In the genomic region with DNA sequence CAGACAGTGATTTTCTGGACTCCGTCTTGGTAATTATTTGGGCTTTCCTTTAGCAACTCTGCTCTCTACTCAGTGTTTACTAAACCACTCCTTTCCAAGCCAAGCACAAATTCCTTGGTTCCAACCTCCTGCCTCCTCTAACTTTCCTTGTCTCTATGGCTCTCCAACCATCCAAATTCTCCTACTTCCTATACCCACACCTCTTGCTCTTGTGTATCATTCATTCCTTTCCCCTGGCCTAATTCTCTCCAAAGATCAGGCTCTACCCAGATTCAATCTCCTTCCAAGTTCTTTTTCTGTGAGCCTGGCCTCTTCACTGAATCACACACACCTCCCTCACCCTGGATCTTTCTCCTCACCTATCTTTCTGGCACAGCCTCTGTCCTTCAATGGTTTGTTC, we compare ENCODE assay signal across 11 cellular contexts. TPM values are rescaled to one million over a fixed set of nuclear protein-coding genes. Genes with fewer than 3 reads are reported as not detected.
DNase-seq lines count a peak whose midpoint lies in the region; ATAC-seq and TF ChIP-seq lines count a peak whose summit lies in the region.
"Had no signal": no experiment of that assay in that cellular context is flagged by ENCODE, and none has a peak within 500 bp of the region (broad histone marks: within the 10 kb centered on the region; RNA-seq: fewer than 3 reads in every experiment).

No MANE protein-coding gene starts in this region.

- H3K9me3 ChIP-seq in SK-N-SH, result no peaks in the 10 kb centered on the region
- no peaks in the 10 kb centered on the region for H3K9me3 ChIP-seq in Panc1 (ENCODE audit: control insufficient read depth, insufficient read depth, low read depth, low read length)
- no peaks in the 10 kb centered on the region for H3K9me3 ChIP-seq in esophagus muscularis mucosa
- H3K9me3 ChIP-seq in gastrocnemius medialis, result no peaks in the 10 kb centered on the region
- H3K9me3 ChIP-seq: tibial nerve had no signal

- no peak for ATAC-seq in SK-N-SH treated with all-trans-retinoic acid at 6 μM for 48 hours
- no peak for ATAC-seq in Panc1
- no peak for ATAC-seq in gastrocnemius medialis
- ATAC-seq in HG03095 (IDR thresholded peaks at IDR 0.05; ENCODE audit: unreplicated experiment), result no peak

- no peaks in the 10 kb centered on the region for H3K9me2 ChIP-seq in SK-N-SH

- WGBS in SK-N-SH (ENCODE audit: low lambda C conversion rate), result 88% methylated on average over 1 of the region's 1 CpG
- 52% methylated on average over 1 of the region's 1 CpG for WGBS in esophagus muscularis mucosa

- TF ChIP-seq POLR2A in esophagus muscularis mucosa (IDR thresholded peaks at IDR 0.05; ENCODE audit: low read depth), result no peak
- no peak for TF ChIP-seq POLR2A in gastrocnemius medialis (IDR thresholded peaks at IDR 0.05)

- H3K9ac ChIP-seq in SK-N-SH, result peak overlapping the region; percentile 65

- POLR2A ChIA-PET in SK-N-SH (lab: Yijun Ruan, JAX) (interaction anchor here (0.6 to 2.3 kb wide), 2 partner anchors 9 to 13 kb away, joined by 4 to 11 read pairs; a partner anchor contains a TSS), Panc1 (lab: Charles Lee) (no interaction called here)

- H3K4me2 ChIP-seq in SK-N-SH, result peak overlapping the region; percentile 86

- H3K27me3 ChIP-seq in SK-N-SH (ENCODE audit: insufficient read depth) (no peaks in the 10 kb centered on the region), Panc1 (ENCODE audit: control insufficient read depth, insufficient read depth, low read length) (no peaks in the 10 kb centered on the region), esophagus muscularis mucosa (peaks cover 0 to 3% (median 0%) of the 10 kb centered on the region in 4 donors), gastrocnemius medialis (no peaks in the 10 kb centered on the region)

- no peaks in the 10 kb centered on the region for H4K20me1 ChIP-seq in SK-N-SH (ENCODE audit: insufficient read depth)

- no peak for TF ChIP-seq RAD21 in SK-N-SH (IDR thresholded peaks at IDR 0.05; ENCODE audit: low read length)

- TF ChIP-seq CTCF in SK-N-SH (IDR thresholded peaks at IDR 0.05), result no peak
- no peak for TF ChIP-seq CTCF in Panc1 (IDR thresholded peaks at IDR 0.05)
- no peak for TF ChIP-seq CTCF in esophagus muscularis mucosa (IDR thresholded peaks at IDR 0.05)
- TF ChIP-seq CTCF in gastrocnemius medialis (IDR thresholded peaks at IDR 0.05 in 4 of 5, conservative IDR thresholded peaks at IDR 0.05 in 1 of 5), result no peak

- H2AFZ ChIP-seq in SK-N-SH (ENCODE audit: low read depth), result no peak overlapping the region

- TF ChIP-seq EP300 in SK-N-SH (IDR thresholded peaks at IDR 0.05; ENCODE audit: borderline replicate concordance in 1 of 2, low read depth in 1 of 2, low read length in 1 of 2) (no peak), esophagus muscularis mucosa (IDR thresholded peaks at IDR 0.05) (no peak)

- H3K27ac ChIP-seq in SK-N-SH (ENCODE audit: low read depth in 2 of 2, low read length in 1 of 2), result no peak overlapping the region
- peak overlapping the region; percentile 90 for H3K27ac ChIP-seq in Panc1 (ENCODE audit: low read length)
- H3K27ac ChIP-seq in esophagus muscularis mucosa (replicated peaks in 1 of 4), result peak overlapping the region in 3 of 4 donors; percentile 92
- H3K27ac ChIP-seq in gastrocnemius medialis, result peak overlapping the region; percentile 94 to 99 (median 96)

- H3K36me3 ChIP-seq in SK-N-SH (replicated peaks in 1 of 2; ENCODE audit: control insufficient read depth in 1 of 2, insufficient read depth in 2 of 2, low read length in 1 of 2) (peaks cover 5 to 34% of the 10 kb centered on the region in 2 experiments), Panc1 (ENCODE audit: control insufficient read depth, insufficient read depth, low read length) (no peaks in the 10 kb centered on the region; the same call in 1 of the 2 replicates), esophagus muscularis mucosa (peaks cover 8 to 47% (median 41%) of the 10 kb centered on the region in 4 donors), gastrocnemius medialis (peaks cover 0 to 31% of the 10 kb centered on the region in 2 donors)

- in situ Hi-C loops in Panc1 (cut with HindIII; ENCODE audit: low pct_unique_long_range_greater_than_20kb, low sequenced_read_pairs) (no loop called here), gastrocnemius medialis (cut with MboI; ENCODE audit: low sequenced_read_pairs in 4 of 4) (loop anchor here in 1 of 4 donors (25.0 kb wide), 1 partner anchor 291 kb away; a partner anchor contains a TSS)

- no peak for DNase-seq in SK-N-SH
- no peak for DNase-seq in Panc1 (ENCODE audit: low read depth, low spot score)
- DNase-seq in esophagus muscularis mucosa (ENCODE audit: extremely low spot score), result no peak
- no peak for DNase-seq in gastrocnemius medialis
- no peak for DNase-seq in stimulated activated CD4-positive, alpha-beta T cell treated with anti-CD3 and anti-CD28 coated beads, Interleukin-2, amount 100 ng/mL, for 48 hours
- DNase-seq in HuH-7.5 (ENCODE audit: low spot score), result no peak
- DNase-seq: 8988T, NCI-H524 had no signal

- intact Hi-C loops in Panc1 (cut with micrococcal nuclease; ENCODE audit: unreplicated experiment) (no loop called here), esophagus muscularis mucosa (cut with DNase I) (no loop called here), gastrocnemius medialis (cut with DNase I; ENCODE audit: low total_unique reads) (loop anchor here (5.0 kb wide), 1 partner anchor 234 kb away; a partner anchor contains a TSS)

- H3K4me1 ChIP-seq in SK-N-SH (ENCODE audit: control insufficient read depth in 1 of 2, insufficient read depth in 2 of 2, low read depth in 1 of 2, low read length in 1 of 2) (peaks cover 3 to 13% of the 10 kb centered on the region in 2 experiments; a peak in 2 of 4 replicates), Panc1 (ENCODE audit: control insufficient read depth, insufficient read depth, low read length) (peaks cover 7% of the 10 kb centered on the region), esophagus muscularis mucosa (peaks cover 16 to 34% (median 25%) of the 10 kb centered on the region in 4 donors), gastrocnemius medialis (peaks cover 15 to 24% of the 10 kb centered on the region in 2 donors)

- no TSS peak for BruUV-seq in Panc1 (replicated peaks; lab: Mats Ljungman, UMichigan)

- H3F3A ChIP-seq in SK-N-SH (replicated peaks; ENCODE audit: insufficient read depth), result no peaks in the 10 kb centered on the region

- CTCF ChIA-PET in SK-N-SH (lab: Yijun Ruan, JAX) (interaction anchor here (2.3 to 8.4 kb wide), 2 partner anchors 17 to 31 kb away, joined by 7 to 55 read pairs; no protein-coding TSS in a partner anchor), Panc1 (lab: Charles Lee) (no interaction called here)

- H3K4me3 ChIP-seq in SK-N-SH (ENCODE audit: low read depth in 2 of 2, low read length in 1 of 2) (peak overlapping the region in 1 of 2 experiments; percentile 93; a peak in 3 of 4 replicates), Panc1 (ENCODE audit: low read depth in 2 of 2, low read length in 2 of 2) (peak overlapping the region; percentile 81 to 90), esophagus muscularis mucosa (peak overlapping the region in 2 of 4 donors; percentile 75 to 81), gastrocnemius medialis (peak overlapping the region; percentile 78 to 99 (median 93))

- peaks cover 17% of the 10 kb centered on the region; the same call in 1 of the 2 replicates for H3K79me2 ChIP-seq in SK-N-SH (ENCODE audit: insufficient read depth)

TF ChIP-seq in SK-N-SH, 30 proteins besides CTCF, POLR2A, EP300 and RAD21 (continues in another document):
- no peak for TF ChIP-seq TAF1 (IDR thresholded peaks at IDR 0.05; ENCODE audit: borderline replicate concordance, low read depth, low read length)

RNA-seq across cellular contexts. Expression of a gene that starts 1.1 kb away (rescaled TPM):
- polyA plus RNA-seq in SK-N-SH (2012; rRNA removed), result 20.7 and 22.1 TPM in 2 replicates
- polyA plus RNA-seq in SK-N-SH (2012; cell fraction: cytosol; rRNA removed), result 4.9 and 7.6 TPM in 2 replicates
- 156 and 173 TPM in 2 replicates for polyA plus RNA-seq in SK-N-SH (2012; cell fraction: nucleus; rRNA removed)
- total RNA-seq in Panc1 (2021; ENCODE audit: unreplicated experiment), result 58.9 TPM
- polyA plus RNA-seq in Panc1 (2012; ENCODE audit: insufficient read length), result 53.8 TPM
- total RNA-seq in esophagus muscularis mucosa, result 10 to 100 TPM; 13.9 to 27.0 (median 20.6) TPM
- total RNA-seq in gastrocnemius medialis, result 10 to 100 TPM; 21.8 to 26.7 (median 23.5) TPM

RNA-seq across cellular contexts. Expression of a gene that starts 8.3 kb away (rescaled TPM):
- polyA plus RNA-seq in SK-N-SH (2012; rRNA removed), result 0.71 and 6.4 TPM in 2 replicates
- polyA plus RNA-seq in SK-N-SH (2012; cell fraction: cytosol; rRNA removed), result 1.2 and 2.4 TPM in 2 replicates
- 0.36 and 0.68 TPM in 2 replicates for polyA plus RNA-seq in SK-N-SH (2012; cell fraction: nucleus; rRNA removed)
- total RNA-seq in Panc1 (2021; ENCODE audit: unreplicated experiment), result 2.7 TPM
- polyA plus RNA-seq in Panc1 (2012; ENCODE audit: insufficient read length), result 5.3 TPM
- total RNA-seq in esophagus muscularis mucosa, result 10 to 100 TPM in 1 of 4 donors, 1 to 10 TPM in 3; 2.1 to 11.4 (median 4.6) TPM
- 10 to 100 TPM in 1 of 4 donors, 1 to 10 TPM in 1, under 1 TPM in 2; 0.22 to 16.3 (median 1.7) TPM for total RNA-seq in gastrocnemius medialis

RNA-seq across cellular contexts. Expression of a gene that starts 12.8 kb away (rescaled TPM):
- 67.0 and 102 TPM in 2 replicates for polyA plus RNA-seq in SK-N-SH (2012; rRNA removed)
- 75.9 and 78.5 TPM in 2 replicates for polyA plus RNA-seq in SK-N-SH (2012; cell fraction: cytosol; rRNA removed)
- polyA plus RNA-seq in SK-N-SH (2012; cell fraction: nucleus; rRNA removed), result 216 and 229 TPM in 2 replicates
- total RNA-seq in Panc1 (2021; ENCODE audit: unreplicated experiment) (96.6 TPM), esophagus muscularis mucosa (100 to 1,000 TPM in 1 of 4 donors, 10 to 100 TPM in 3; 89.6 to 112 (median 90.2) TPM), gastrocnemius medialis (100 to 1,000 TPM; 135 to 240 (median 169) TPM)
- polyA plus RNA-seq in Panc1 (2012; ENCODE audit: insufficient read length), result 119 TPM

RNA-seq across cellular contexts. Expression of a gene that starts 20.6 kb away (rescaled TPM):
- 711 and 971 TPM in 2 replicates for polyA plus RNA-seq in SK-N-SH (2012; rRNA removed)
- polyA plus RNA-seq in SK-N-SH (2012; cell fraction: cytosol; rRNA removed), result 580 and 792 TPM in 2 replicates
- polyA plus RNA-seq in SK-N-SH (2012; cell fraction: nucleus; rRNA removed), result 284 and 445 TPM in 2 replicates
- total RNA-seq in Panc1 (2021; ENCODE audit: unreplicated experiment), result 728 TPM
- 878 TPM for polyA plus RNA-seq in Panc1 (2012; ENCODE audit: insufficient read length)
- 100 to 1,000 TPM; 145 to 214 (median 204) TPM for total RNA-seq in esophagus muscularis mucosa
- 100 to 1,000 TPM; 115 to 384 (median 273) TPM for total RNA-seq in gastrocnemius medialis

RNA-seq across cellular contexts. Expression of a gene that starts 24.0 kb away (rescaled TPM):
- polyA plus RNA-seq in SK-N-SH (2012; rRNA removed), result 9.5 and 12.1 TPM in 2 replicates
- 6.0 and 8.2 TPM in 2 replicates for polyA plus RNA-seq in SK-N-SH (2012; cell fraction: cytosol; rRNA removed)
- polyA plus RNA-seq in SK-N-SH (2012; cell fraction: nucleus; rRNA removed), result 5.9 and 7.8 TPM in 2 replicates
- 11.0 TPM for total RNA-seq in Panc1 (2021; ENCODE audit: unreplicated experiment)
- polyA plus RNA-seq in Panc1 (2012; ENCODE audit: insufficient read length), result 10.9 TPM
- total RNA-seq in esophagus muscularis mucosa, result 10 to 100 TPM in 2 of 4 donors, 1 to 10 TPM in 2; 9.1 to 18.2 (median 13.3) TPM
- total RNA-seq in gastrocnemius medialis, result 1 to 10 TPM; 3.6 to 7.0 (median 4.6) TPM

Comparison
In these comparisons a context has a peak if more than half of its experiments do, and no peak if none do; other contexts are left out.
1. H3K27ac ChIP-seq: peak in Panc1 (single experiment), esophagus muscularis mucosa (3 of 4) and gastrocnemius medialis (4 of 4); none in SK-N-SH (0 of 2).